In the genomic region with DNA sequence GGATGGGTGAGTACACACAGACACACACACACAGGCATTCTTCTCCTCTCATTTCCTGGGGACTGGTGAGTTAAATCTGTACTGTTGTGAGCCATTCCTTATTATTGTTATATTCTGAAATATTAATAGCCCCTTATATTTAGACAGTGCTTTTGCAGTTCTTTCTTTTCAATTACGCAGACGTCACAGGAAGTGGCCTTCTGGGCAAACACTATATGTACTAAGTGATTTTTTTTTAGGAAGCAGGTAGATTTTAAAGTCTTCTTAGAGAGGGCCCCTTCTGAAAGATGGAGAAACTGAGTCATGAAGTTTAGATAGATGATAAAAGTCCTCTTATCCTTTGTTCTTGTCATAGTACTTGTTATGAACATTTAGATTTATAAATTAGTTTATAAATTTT, we compare ENCODE assay signal across 23 cellular contexts.
"Had no signal": no experiment of that assay in that cellular context is flagged by ENCODE, and none has a peak within 500 bp of the region (broad histone marks: within the 10 kb centered on the region; RNA-seq: fewer than 3 reads in every experiment).

No MANE protein-coding gene starts in this region.

- H3K4me3 Mint-ChIP-seq: activated naive CD4-positive, alpha-beta T cell treated with anti-CD3 and anti-CD28 coated beads, Interleukin-2, amount 10 ng/mL, durations not matched to agents 7 days and 5 days; activated T-cell treated with anti-CD3 and anti-CD28 coated beads, Interleukin-2, amount 50 U/mL, for 4 hours; brain; nephron; T-helper 17 cell had no signal

- H3K27ac Mint-ChIP-seq: activated naive CD4-positive, alpha-beta T cell treated with anti-CD3 and anti-CD28 coated beads, Interleukin-2, amount 10 ng/mL, durations not matched to agents 7 days and 5 days; brain; nephron; progenitor cell of endocrine pancreas; T-helper 17 cell had no signal

- H3K9me3 Mint-ChIP-seq: activated naive CD4-positive, alpha-beta T cell treated with anti-CD3 and anti-CD28 coated beads, Interleukin-2, amount 10 ng/mL, durations not matched to agents 7 days and 5 days; activated T-cell treated with anti-CD3 and anti-CD28 coated beads, Interleukin-2, amount 50 U/mL, for 4 hours; nephron had no signal

- H3K4me1 Mint-ChIP-seq: brain, nephron had no signal

- H3K36me3 Mint-ChIP-seq: brain had no signal

- ATAC-seq: activated T-cell treated with anti-CD3 and anti-CD28 coated beads, Interleukin-2, amount 50 U/mL, for 4 hours; left lung; lower lobe of right lung; right lobe of liver; T-helper 17 cell had no signal

- DNase-seq: activated CD4-positive, alpha-beta T cell treated with anti-CD3 and anti-CD28 coated beads, Interleukin-2, amount 50 U/mL, for 4 hours; activated CD4-positive, CD25-positive, alpha-beta regulatory T cell treated with anti-CD3 and anti-CD28 coated beads, Interleukin-2, amount 50 U/mL, for 72 hours; activated effector memory CD4-positive, alpha-beta T cell treated with Interleukin-2 at 50 U/mL for 16 hours; activated naive CD4-positive, alpha-beta T cell treated with anti-CD3 and anti-CD28 coated beads, Interleukin-2, amount 10 ng/mL, durations not matched to agents 7 days and 5 days; activated T-cell treated with anti-CD3 and anti-CD28 coated beads, Interleukin-2, amount 50 U/mL, for 4 hours; cerebellar nuclear complex; colonic mucosa; effector CD8-positive, alpha-beta T cell; left lung; lower lobe of right lung; mesenchymal stem cell; ovary; right lobe of liver; stimulated activated CD4-positive, alpha-beta T cell treated with anti-CD3 and anti-CD28 coated beads, Interleukin-12 subunit alpha, Interleukin-12 subunit beta, amount 100 ng/mL, for 4 hours; stimulated activated CD4-positive, alpha-beta T cell treated with anti-CD3 and anti-CD28 coated beads, Interleukin-4, amount 100 ng/mL, for 1 hour; stomach; SW 1271; T-helper 17 cell; T1000; thyroid gland had no signal

- H3K27me3 Mint-ChIP-seq: activated naive CD4-positive, alpha-beta T cell treated with anti-CD3 and anti-CD28 coated beads, Interleukin-2, amount 10 ng/mL, durations not matched to agents 7 days and 5 days; progenitor cell of endocrine pancreas; T-helper 17 cell had no signal
